Comparison of ENCODE assay signal across 21 cellular contexts in the genomic region with DNA sequence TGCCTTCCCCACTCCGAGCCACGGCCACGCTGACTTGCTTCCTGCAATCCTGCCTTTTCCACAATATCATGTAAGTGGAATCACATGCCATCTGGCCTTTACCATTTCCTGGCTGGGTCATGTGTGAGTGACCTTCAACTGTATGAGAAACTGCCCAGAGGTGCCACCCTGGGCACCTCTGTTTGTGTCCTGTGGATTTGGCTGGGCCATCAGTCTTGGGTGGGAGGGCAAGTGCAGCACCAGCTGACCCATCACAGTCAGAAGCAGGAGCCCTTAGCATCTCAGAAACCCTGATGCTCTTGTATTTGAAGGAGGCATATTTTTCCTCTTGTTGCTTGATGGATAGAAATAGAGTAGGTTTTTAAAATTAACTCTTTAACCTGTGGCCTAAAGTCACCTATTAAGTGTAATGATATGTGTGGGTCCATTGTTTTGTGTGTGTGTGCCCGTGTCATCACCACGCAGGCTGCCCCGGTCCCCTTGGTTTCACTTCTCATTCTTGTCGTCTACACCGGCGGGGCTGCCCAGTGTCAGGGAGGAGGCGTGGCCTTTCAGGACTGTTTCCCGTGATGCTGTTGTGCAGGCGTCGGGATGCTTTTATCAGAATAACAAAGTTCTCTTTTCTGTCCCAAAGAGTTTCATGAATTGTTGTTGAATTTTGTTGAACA. TPM values are rescaled to one million over a fixed set of nuclear protein-coding genes. Genes with fewer than 3 reads are reported as not detected.
DNase-seq lines count a peak whose midpoint lies in the region; ATAC-seq, FAIRE-seq and TF ChIP-seq lines count a peak whose summit lies in the region.
"Had no signal": no experiment of that assay in that cellular context is flagged by ENCODE, and none has a peak within 500 bp of the region (broad histone marks: within the 10 kb centered on the region; RNA-seq: fewer than 3 reads in every experiment).

No MANE protein-coding gene starts in this region.

- H3K4me3 Mint-ChIP-seq in CD14-positive monocyte (peak overlapping the region in 1 of 2 donors; percentile 35), natural killer cell (no peak overlapping the region)
- H3K4me3 Mint-ChIP-seq: CD8-positive, alpha-beta memory T cell; endodermal cell; stimulated activated naive CD8-positive, alpha-beta T cell treated with anti-CD3 and anti-CD28 coated beads, Interleukin-15, Interleukin-2, amounts not matched to agents 100 ng/mL and 50 ng/mL, for 24 hours; T-cell had no signal

- FAIRE-seq in endothelial cell of umbilical vein (lab: Jason Lieb, UNC) = peak; percentile 31

- peak; percentile 66 for DNase-seq in CD14-positive monocyte (ENCODE audit: low spot score)
- peak; percentile 45 for DNase-seq in NOMO-1 treated with DMSO at 0.1 percent for 48 hours (lab: John Stamatoyannopoulos, UW; ENCODE audit: unreplicated experiment)
- DNase-seq in endothelial cell of umbilical vein (ENCODE audit: low read depth, low spot score) = no peak
- DNase-seq in natural killer cell = no peak
- DNase-seq in iPS-NIHi11 (ENCODE audit: low spot score) = no peak
- no peak for DNase-seq in stimulated activated CD4-positive, alpha-beta T cell treated with anti-CD3 and anti-CD28 coated beads, Interleukin-4, amount 100 ng/mL, for 24 hours
- DNase-seq in NCI-H1694 treated with DMSO at 0.1 percent for 48 hours (lab: John Stamatoyannopoulos, UW) = no peak
- DNase-seq: activated CD8-positive, alpha-beta memory T cell treated with anti-CD3 and anti-CD28 coated beads for 24 hours; CD8-positive, alpha-beta memory T cell; central memory CD4-positive, alpha-beta T cell; DMS79 treated with DMSO at 0.1 percent for 48 hours; GOT3; KBM-7; NCI-H1105; NCI-H2171; NCI-H774; retina had no signal

- no peak for TF ChIP-seq POLR2A in endothelial cell of umbilical vein (IDR thresholded peaks at IDR 0.05; ENCODE audit: low read depth, low read length)

- no TSS peak for BruUV-seq in endothelial cell of umbilical vein (replicated peaks; lab: Mats Ljungman, UMichigan)

- H3K9me1 ChIP-seq in endothelial cell of umbilical vein (replicated peaks; ENCODE audit: control insufficient read depth, extremely low read depth, insufficient read depth, low read length) = no peaks in the 10 kb centered on the region

- CTCF ChIA-PET in endothelial cell of umbilical vein (lab: Charles Lee) = no interaction called here

- intact Hi-C loops in CD14-positive monocyte (cut with micrococcal nuclease) (no loop called here), endothelial cell of umbilical vein (cut with micrococcal nuclease) (no loop called here), natural killer cell (cut with micrococcal nuclease) (no loop called here)

- POLR2A ChIA-PET in endothelial cell of umbilical vein (lab: Charles Lee) = no interaction called here

- H3K36me3 ChIP-seq in endothelial cell of umbilical vein (ENCODE audit: control insufficient read depth in 2 of 2, extremely low read depth in 1 of 2, insufficient read depth in 2 of 2, low read length in 2 of 2) = peaks cover 2 to 21% of the 10 kb centered on the region in 2 experiments

- H3K27ac Mint-ChIP-seq in CD14-positive monocyte (peak overlapping the region; percentile 72 to 84 (median 81)), natural killer cell (peak overlapping the region in 1 of 2 donors; percentile 15)
- H3K27ac Mint-ChIP-seq: endodermal cell; stimulated activated naive CD8-positive, alpha-beta T cell treated with anti-CD3 and anti-CD28 coated beads, Interleukin-15, Interleukin-2, amounts not matched to agents 100 ng/mL and 50 ng/mL, for 24 hours had no signal

- no peak overlapping the region for H3K4me2 ChIP-seq in endothelial cell of umbilical vein (ENCODE audit: insufficient read depth, low read length)

- ATAC-seq in GM18511 (IDR thresholded peaks at IDR 0.05; ENCODE audit: unreplicated experiment) (peak; percentile 57), natural killer cell (no peak)
- ATAC-seq: T-cell had no signal

- H3K9me3 ChIP-seq in endothelial cell of umbilical vein (replicated peaks; ENCODE audit: control insufficient read depth, insufficient read depth, low read length) = no peaks in the 10 kb centered on the region

- H4K20me1 ChIP-seq in endothelial cell of umbilical vein (replicated peaks; ENCODE audit: control insufficient read depth, extremely low read depth, insufficient read depth, low read length) = no peaks in the 10 kb centered on the region

- no peaks in the 10 kb centered on the region for H3K27me3 ChIP-seq in endothelial cell of umbilical vein (ENCODE audit: control insufficient read depth in 2 of 2, insufficient read depth in 2 of 2, low read length in 2 of 2)

- peaks cover 63 to 79% of the 10 kb centered on the region in 2 donors for H3K36me3 Mint-ChIP-seq in CD14-positive monocyte
- H3K36me3 Mint-ChIP-seq in natural killer cell = peaks cover 8% of the 10 kb centered on the region

- peaks cover 8% of the 10 kb centered on the region for H3K4me1 Mint-ChIP-seq in CD14-positive monocyte
- H3K4me1 Mint-ChIP-seq in natural killer cell = peaks cover 8 to 12% of the 10 kb centered on the region in 2 donors
- H3K4me1 Mint-ChIP-seq: endodermal cell had no signal

- H3K9me3 Mint-ChIP-seq in CD14-positive monocyte = peaks cover 0 to 8% (median 0%) of the 10 kb centered on the region in 7 donors
- H3K9me3 Mint-ChIP-seq in natural killer cell = no peaks in the 10 kb centered on the region
- H3K9me3 Mint-ChIP-seq: CD8-positive, alpha-beta memory T cell; stimulated activated naive CD8-positive, alpha-beta T cell treated with anti-CD3 and anti-CD28 coated beads, Interleukin-15, Interleukin-2, amounts not matched to agents 100 ng/mL and 50 ng/mL, for 24 hours; T-cell had no signal

- no peak overlapping the region for H3K4me3 ChIP-seq in endothelial cell of umbilical vein (replicated peaks in 1 of 3; ENCODE audit: insufficient read depth in 1 of 3, low read depth in 1 of 3, low read length in 3 of 3)

- H3K4me1 ChIP-seq in endothelial cell of umbilical vein (ENCODE audit: control insufficient read depth, extremely low read depth, insufficient read depth, low read length) = no peaks in the 10 kb centered on the region

- no peaks in the 10 kb centered on the region for H3K79me2 ChIP-seq in endothelial cell of umbilical vein (ENCODE audit: control insufficient read depth, insufficient read depth, low read length)

- H3K27me3 Mint-ChIP-seq in CD14-positive monocyte (ENCODE audit: low read depth in 3 of 3) (peaks cover 0 to 3% (median 0%) of the 10 kb centered on the region in 3 donors), natural killer cell (ENCODE audit: low read depth in 2 of 2) (no peaks in the 10 kb centered on the region)
- H3K27me3 Mint-ChIP-seq: stimulated activated naive CD8-positive, alpha-beta T cell treated with anti-CD3 and anti-CD28 coated beads, Interleukin-15, Interleukin-2, amounts not matched to agents 100 ng/mL and 50 ng/mL, for 24 hours; T-cell had no signal

- TF ChIP-seq CTCF in CD14-positive monocyte (IDR thresholded peaks at IDR 0.05) (no peak), endothelial cell of umbilical vein (IDR thresholded peaks at IDR 0.05; ENCODE audit: extremely low read depth in 1 of 2, insufficient read depth in 1 of 2, low read depth in 1 of 2, low read length in 2 of 2) (no peak), natural killer cell (IDR thresholded peaks at IDR 0.05) (no peak)

- dilution Hi-C loops in endothelial cell of umbilical vein (cut with MboI; ENCODE audit: extremely low pct_ligation_motif_present, low sequenced_read_pairs) = no loop called here

- H3K9ac ChIP-seq in endothelial cell of umbilical vein (replicated peaks; ENCODE audit: extremely low read depth, insufficient read depth, low read length) = no peak overlapping the region

- no peak overlapping the region for H2AFZ ChIP-seq in endothelial cell of umbilical vein (ENCODE audit: low read depth, low read length)

- no peak overlapping the region for H3K27ac ChIP-seq in endothelial cell of umbilical vein (ENCODE audit: insufficient read depth, low read depth, low read length)

TF ChIP-seq in endothelial cell of umbilical vein, 7 proteins besides CTCF, POLR2A, EP300 and RAD21:
- TF ChIP-seq, protein P1, sequence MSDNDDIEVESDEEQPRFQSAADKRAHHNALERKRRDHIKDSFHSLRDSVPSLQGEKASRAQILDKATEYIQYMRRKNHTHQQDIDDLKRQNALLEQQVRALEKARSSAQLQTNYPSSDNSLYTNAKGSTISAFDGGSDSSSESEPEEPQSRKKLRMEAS (IDR thresholded peaks at IDR 0.05; ENCODE audit: insufficient read depth, insufficient read length) = no peak

RNA-seq across cellular contexts. Expression of a gene that starts 52.1 kb away (rescaled TPM):
- polyA plus RNA-seq in CD14-positive monocyte = not detected
- 0.05 and 0.11 TPM in 2 replicates for total RNA-seq in endothelial cell of umbilical vein
- 0.03 and 0.41 TPM in 2 replicates for polyA plus RNA-seq in endothelial cell of umbilical vein
- 0.01 and 0.03 TPM in 2 replicates for polyA plus RNA-seq in endothelial cell of umbilical vein (2011; cell fraction: cytosol; rRNA removed)
- polyA plus RNA-seq in endothelial cell of umbilical vein (2011; cell fraction: nucleus; rRNA removed) = 0.21 and 0.25 TPM in 2 replicates
- polyA plus RNA-seq in endothelial cell of umbilical vein (2012) = 0.05 and 0.08 TPM in 2 replicates
- 0.15 and 0.19 TPM in 2 replicates for polyA minus RNA-seq in endothelial cell of umbilical vein
- not detected for polyA minus RNA-seq in endothelial cell of umbilical vein (2011; cell fraction: cytosol; rRNA and poly(A)+ RNA removed)
- 0.24 and 0.38 TPM in 2 replicates for polyA minus RNA-seq in endothelial cell of umbilical vein (2011; cell fraction: nucleus; rRNA and poly(A)+ RNA removed)
- total RNA-seq in natural killer cell = under 1 TPM in 1 of 3 donors, not detected in 2; 0.07 TPM
- total RNA-seq: CD8-positive, alpha-beta memory T cell had no signal
- polyA plus RNA-seq: CD8-positive, alpha-beta memory T cell had no signal

Comparison
In these comparisons a context has a peak if more than half of its experiments do, and no peak if none do; other contexts are left out.
1. DNase-seq: peak in CD14-positive monocyte (single experiment) and NOMO-1 treated with DMSO at 0.1 percent for 48 hours (single experiment); none in endothelial cell of umbilical vein (single experiment), natural killer cell (single experiment), iPS-NIHi11 (single experiment), stimulated activated CD4-positive, alpha-beta T cell treated with anti-CD3 and anti-CD28 coated beads, Interleukin-4, amount 100 ng/mL, for 24 hours (single experiment) and NCI-H1694 treated with DMSO at 0.1 percent for 48 hours (single experiment).